Comparison of ENCODE assay signal across 34 cellular contexts in genomic region chr3:163364717-163365116, GRCh38.
"Had no signal": no experiment of that assay in that cellular context is flagged by ENCODE, and none has a peak within 500 bp of the region (broad histone marks: within the 10 kb centered on the region; RNA-seq: fewer than 3 reads in every experiment).

No MANE protein-coding gene starts in this region.

- H3K9me3 Mint-ChIP-seq: activated naive CD4-positive, alpha-beta T cell treated with anti-CD3 and anti-CD28 coated beads, Interleukin-2, amount 50 U/mL, for 24 hours had no signal

- DNase-seq: activated CD4-positive, alpha-beta memory T cell treated with anti-CD3 and anti-CD28 coated beads for 36 hours; activated CD4-positive, alpha-beta T cell treated with anti-CD3 and anti-CD28 coated beads for 36 hours; activated CD4-positive, alpha-beta T cell treated with anti-CD3 and anti-CD28 coated beads, Interleukin-2, amount 10 ng/mL, durations not matched to agents 24 days and 14 days; activated CD4-positive, CD25-positive, alpha-beta regulatory T cell; activated CD4-positive, CD25-positive, alpha-beta regulatory T cell treated with anti-CD3 and anti-CD28 coated beads, Interleukin-2, amount 50 U/mL, for 72 hours; activated CD8-positive, alpha-beta memory T cell treated with anti-CD3 and anti-CD28 coated beads, Interleukin-2, amount 10 ng/mL, durations not matched to agents 7 days and 5 days; activated CD8-positive, alpha-beta memory T cell treated with anti-CD3 and anti-CD28 coated beads, Interleukin-2, amount 50 U/mL, for 4 hours; activated CD8-positive, alpha-beta T cell treated with anti-CD3 and anti-CD28 coated beads, Interleukin-2, amount 10 ng/mL, durations not matched to agents 7 days and 5 days; activated effector memory CD4-positive, alpha-beta T cell treated with anti-CD3 and anti-CD28 coated beads, Interleukin-2, amount 50 U/mL, for 16 hours; activated naive CD4-positive, alpha-beta T cell treated with anti-CD3 and anti-CD28 coated beads for 36 hours; activated naive CD8-positive, alpha-beta T cell treated with anti-CD3 and anti-CD28 coated beads for 36 hours; activated naive CD8-positive, alpha-beta T cell treated with anti-CD3 and anti-CD28 coated beads, Interleukin-2, amount 50 U/mL, for 24 hours; activated T-cell treated with anti-CD3 and anti-CD28 coated beads, Interleukin-2, amount 50 U/mL, for 1 hour; activated T-cell treated with anti-CD3 and anti-CD28 coated beads, Interleukin-2, amount 50 U/mL, for 48 hours; adrenal gland; amygdala; aorta; body of pancreas; central memory CD4-positive, alpha-beta T cell; cerebellar nuclear complex; colonic mucosa; effector CD8-positive, alpha-beta T cell; esophagus squamous epithelium; foreskin keratinocyte; gastrocnemius medialis; glutamatergic neuron; heart left ventricle; T-helper 2 cell had no signal

- H3K4me1 ChIP-seq: adrenal gland, body of pancreas, breast epithelium, colonic mucosa, esophagus squamous epithelium, foreskin keratinocyte, gastrocnemius medialis, heart left ventricle had no signal

- H3K4me1 Mint-ChIP-seq: activated CD4-positive, alpha-beta T cell treated with anti-CD3 and anti-CD28 coated beads for 36 hours; activated CD4-positive, alpha-beta T cell treated with anti-CD3 and anti-CD28 coated beads, Interleukin-2, amount 10 ng/mL, durations not matched to agents 24 days and 14 days; activated CD8-positive, alpha-beta memory T cell treated with anti-CD3 and anti-CD28 coated beads, Interleukin-2, amount 10 ng/mL, durations not matched to agents 7 days and 5 days; activated naive CD4-positive, alpha-beta T cell treated with anti-CD3 and anti-CD28 coated beads, Interleukin-2, amount 50 U/mL, for 24 hours; activated naive CD8-positive, alpha-beta T cell treated with anti-CD3 and anti-CD28 coated beads for 36 hours; activated naive CD8-positive, alpha-beta T cell treated with anti-CD3 and anti-CD28 coated beads, Interleukin-2, amount 50 U/mL, for 24 hours had no signal

- H3K4me3 ChIP-seq: adrenal gland, body of pancreas, breast epithelium, cardiac muscle cell, colonic mucosa, esophagus squamous epithelium, gastrocnemius medialis, heart left ventricle had no signal

- H3K9me3 ChIP-seq: body of pancreas, breast epithelium, colonic mucosa, gastrocnemius medialis had no signal

- H3K36me3 Mint-ChIP-seq: activated CD4-positive, alpha-beta memory T cell treated with anti-CD3 and anti-CD28 coated beads for 36 hours; activated CD8-positive, alpha-beta memory T cell treated with anti-CD3 and anti-CD28 coated beads, Interleukin-2, amount 10 ng/mL, durations not matched to agents 7 days and 5 days; activated naive CD4-positive, alpha-beta T cell treated with anti-CD3 and anti-CD28 coated beads, Interleukin-2, amount 50 U/mL, for 24 hours; activated naive CD8-positive, alpha-beta T cell treated with anti-CD3 and anti-CD28 coated beads for 36 hours had no signal

- H3K27ac ChIP-seq: adrenal gland, body of pancreas, breast epithelium, cardiac muscle cell, colonic mucosa, epithelial cell of prostate, esophagus squamous epithelium, foreskin keratinocyte, gastrocnemius medialis, heart left ventricle had no signal

- ATAC-seq: activated CD4-positive, alpha-beta T cell treated with anti-CD3 and anti-CD28 coated beads for 36 hours; activated CD8-positive, alpha-beta memory T cell treated with anti-CD3 and anti-CD28 coated beads, Interleukin-2, amount 10 ng/mL, durations not matched to agents 7 days and 5 days; activated CD8-positive, alpha-beta T cell treated with anti-CD3 and anti-CD28 coated beads, Interleukin-2, amount 10 ng/mL, durations not matched to agents 7 days and 5 days; activated naive CD8-positive, alpha-beta T cell treated with anti-CD3 and anti-CD28 coated beads, Interleukin-2, amount 50 U/mL, for 24 hours; body of pancreas; foreskin keratinocyte; gastrocnemius medialis; heart left ventricle had no signal

- H3K27me3 ChIP-seq: adrenal gland, body of pancreas, breast epithelium, cardiac muscle cell, colonic mucosa, esophagus squamous epithelium, foreskin keratinocyte, gastrocnemius medialis, heart left ventricle had no signal

- H3K36me3 ChIP-seq: adrenal gland, breast epithelium, cardiac muscle cell, colonic mucosa, esophagus squamous epithelium, gastrocnemius medialis, heart left ventricle had no signal

- H3K27ac Mint-ChIP-seq: activated CD4-positive, alpha-beta memory T cell treated with anti-CD3 and anti-CD28 coated beads for 36 hours; activated CD4-positive, alpha-beta T cell treated with anti-CD3 and anti-CD28 coated beads for 36 hours; activated CD4-positive, alpha-beta T cell treated with anti-CD3 and anti-CD28 coated beads, Interleukin-2, amount 10 ng/mL, durations not matched to agents 24 days and 14 days; activated CD8-positive, alpha-beta memory T cell treated with anti-CD3 and anti-CD28 coated beads, Interleukin-2, amount 10 ng/mL, durations not matched to agents 7 days and 5 days; activated CD8-positive, alpha-beta T cell treated with anti-CD3 and anti-CD28 coated beads, Interleukin-2, amount 10 ng/mL, durations not matched to agents 7 days and 5 days; activated naive CD4-positive, alpha-beta T cell treated with anti-CD3 and anti-CD28 coated beads for 36 hours; activated naive CD4-positive, alpha-beta T cell treated with anti-CD3 and anti-CD28 coated beads, Interleukin-2, amount 50 U/mL, for 24 hours; activated naive CD8-positive, alpha-beta T cell treated with anti-CD3 and anti-CD28 coated beads for 36 hours; activated naive CD8-positive, alpha-beta T cell treated with anti-CD3 and anti-CD28 coated beads, Interleukin-2, amount 50 U/mL, for 24 hours; activated T-helper 1 cell treated with anti-CD3 and anti-CD28 coated beads, Interleukin-12 subunit alpha, Interleukin-12 subunit beta, Interleukin-2, Interleukin-4 antibody, amounts not matched to agents 30 ng/mL and 10 ng/mL and 1 ng/mL, durations not matched to agents 14 hours and 24 hours and 36 hours; activated T-helper 2 cell treated with anti-CD3 and anti-CD28 coated beads, Interferon-gamma antibody, Interleukin-2, Interleukin-4, amounts not matched to agents 10 μg/mL and 5 μg/mL and 100 μg/mL, durations not matched to agents 14 hours and 24 hours and 36 hours had no signal

- H3K4me3 Mint-ChIP-seq: activated CD4-positive, alpha-beta memory T cell treated with anti-CD3 and anti-CD28 coated beads for 36 hours; activated CD4-positive, alpha-beta T cell treated with anti-CD3 and anti-CD28 coated beads for 36 hours; activated CD4-positive, alpha-beta T cell treated with anti-CD3 and anti-CD28 coated beads, Interleukin-2, amount 10 ng/mL, durations not matched to agents 24 days and 14 days; activated CD8-positive, alpha-beta memory T cell treated with anti-CD3 and anti-CD28 coated beads, Interleukin-2, amount 10 ng/mL, durations not matched to agents 7 days and 5 days; activated CD8-positive, alpha-beta T cell treated with anti-CD3 and anti-CD28 coated beads, Interleukin-2, amount 10 ng/mL, durations not matched to agents 7 days and 5 days; activated naive CD4-positive, alpha-beta T cell treated with anti-CD3 and anti-CD28 coated beads for 36 hours; activated naive CD4-positive, alpha-beta T cell treated with anti-CD3 and anti-CD28 coated beads, Interleukin-2, amount 50 U/mL, for 24 hours; activated naive CD8-positive, alpha-beta T cell treated with anti-CD3 and anti-CD28 coated beads for 36 hours; activated naive CD8-positive, alpha-beta T cell treated with anti-CD3 and anti-CD28 coated beads, Interleukin-2, amount 50 U/mL, for 24 hours; activated T-helper 1 cell treated with anti-CD3 and anti-CD28 coated beads, Interleukin-12 subunit alpha, Interleukin-12 subunit beta, Interleukin-2, Interleukin-4 antibody, amounts not matched to agents 30 ng/mL and 10 ng/mL and 1 ng/mL, durations not matched to agents 14 hours and 24 hours and 36 hours had no signal

- H3K27me3 Mint-ChIP-seq: activated CD4-positive, alpha-beta memory T cell treated with anti-CD3 and anti-CD28 coated beads for 36 hours; activated CD4-positive, alpha-beta T cell treated with anti-CD3 and anti-CD28 coated beads for 36 hours; activated CD4-positive, alpha-beta T cell treated with anti-CD3 and anti-CD28 coated beads, Interleukin-2, amount 10 ng/mL, durations not matched to agents 24 days and 14 days; activated CD8-positive, alpha-beta memory T cell treated with anti-CD3 and anti-CD28 coated beads, Interleukin-2, amount 10 ng/mL, durations not matched to agents 7 days and 5 days; activated naive CD4-positive, alpha-beta T cell treated with anti-CD3 and anti-CD28 coated beads, Interleukin-2, amount 50 U/mL, for 24 hours; activated naive CD8-positive, alpha-beta T cell treated with anti-CD3 and anti-CD28 coated beads for 36 hours; activated naive CD8-positive, alpha-beta T cell treated with anti-CD3 and anti-CD28 coated beads, Interleukin-2, amount 50 U/mL, for 24 hours had no signal
